Comparison of ENCODE assay signal across 10 cellular contexts in the genomic region with DNA sequence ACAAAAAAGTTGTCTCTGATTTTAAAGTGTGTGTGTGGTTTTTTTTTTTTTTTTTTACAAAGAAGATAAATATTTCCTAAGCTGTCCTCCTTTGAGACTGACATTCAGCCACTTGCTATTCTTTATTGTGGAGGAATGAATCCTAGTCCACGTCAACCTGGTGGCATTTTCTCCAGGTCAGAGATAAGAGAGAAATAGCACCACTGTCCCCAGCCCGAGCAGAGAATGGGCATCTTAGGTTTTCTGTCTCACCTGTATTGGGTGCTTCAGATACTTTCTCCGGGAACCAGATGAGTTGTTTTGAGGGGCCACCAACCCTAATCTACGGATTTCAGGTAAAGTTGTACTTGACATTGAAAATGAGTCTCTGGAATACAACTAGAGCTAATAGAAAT. TPM values are rescaled to one million over a fixed set of nuclear protein-coding genes. Genes with fewer than 3 reads are reported as not detected.
DNase-seq lines count a peak whose midpoint lies in the region; ATAC-seq and TF ChIP-seq lines count a peak whose summit lies in the region.
"Had no signal": no experiment of that assay in that cellular context is flagged by ENCODE, and none has a peak within 500 bp of the region (broad histone marks: within the 10 kb centered on the region; RNA-seq: fewer than 3 reads in every experiment).

No MANE protein-coding gene starts in this region.

- H3K36me3 ChIP-seq in left ventricle myocardium inferior: no peaks in the 10 kb centered on the region

- intact Hi-C loops in left ventricle myocardium inferior (cut with micrococcal nuclease): no loop called here
- intact Hi-C loops in Right ventricle myocardium inferior (cut with DNase I): no loop called here
- intact Hi-C loops in lower leg skin (cut with DNase I; ENCODE audit: low total_unique reads): no loop called here

- peaks cover 4% of the 10 kb centered on the region for H3K36me3 Mint-ChIP-seq in type B pancreatic cell

- ATAC-seq in Right ventricle myocardium inferior (no peak), GM21825 (IDR thresholded peaks at IDR 0.05; ENCODE audit: unreplicated experiment) (no peak), GM18502 (IDR thresholded peaks at IDR 0.05; ENCODE audit: poor library complexity, unreplicated experiment) (no peak), omental fat pad (ENCODE audit: low FRiP score) (no peak)

- H3K27me3 Mint-ChIP-seq in type B pancreatic cell: peaks cover 58% of the 10 kb centered on the region

- peaks cover 32% of the 10 kb centered on the region for H3K27me3 ChIP-seq in left ventricle myocardium inferior (ENCODE audit: low read depth)

- DNase-seq in left ventricle myocardium inferior (no peak), Right ventricle myocardium inferior (ENCODE audit: missing footprints) (no peak), cardiac fibroblast (ENCODE audit: low read depth in 2 of 2) (no peak), lower leg skin (ENCODE audit: low spot score in 2 of 2) (no peak), type B pancreatic cell (ENCODE audit: extremely low spot score, unreplicated experiment) (no peak), omental fat pad (ENCODE audit: low spot score) (no peak)
- DNase-seq: erythroblast had no signal

- no peaks in the 10 kb centered on the region for H3K9me3 Mint-ChIP-seq in type B pancreatic cell

- H3K27ac Mint-ChIP-seq in type B pancreatic cell: peak overlapping the region; percentile 42

- H3K9me3 ChIP-seq in left ventricle myocardium inferior (replicated peaks): no peaks in the 10 kb centered on the region

- 34 to 38% methylated on average over 4 of the region's 4 CpGs for WGBS in lower leg skin, 2 donors

- H3K4me1 Mint-ChIP-seq in type B pancreatic cell (ENCODE audit: unreplicated experiment): peaks cover 8% of the 10 kb centered on the region

- peak overlapping the region; percentile 87 for H3K4me3 Mint-ChIP-seq in type B pancreatic cell

- H3K4me3 ChIP-seq in left ventricle myocardium inferior (peak overlapping the region; percentile 75), cardiac fibroblast (replicated peaks in 1 of 2; ENCODE audit: low read depth in 2 of 2, low read length in 2 of 2) (peak overlapping the region; percentile 81 to 87), lower leg skin (ENCODE audit: low read depth, poor library complexity, severe bottlenecking) (peak overlapping the region; percentile 64)
- H3K4me3 ChIP-seq: GM12878 had no signal

- TF ChIP-seq CTCF in left ventricle myocardium inferior (IDR thresholded peaks at IDR 0.05; ENCODE audit: borderline replicate concordance) (no peak), cardiac fibroblast (IDR thresholded peaks at IDR 0.05; ENCODE audit: low read depth, low read length) (no peak), lower leg skin (IDR thresholded peaks at IDR 0.05) (no peak), type B pancreatic cell (conservative IDR thresholded peaks at IDR 0.05) (no peak), omental fat pad (IDR thresholded peaks at IDR 0.05) (no peak)

- no peak for TF ChIP-seq POLR2A in lower leg skin (IDR thresholded peaks at IDR 0.05)

- H3K4me1 ChIP-seq in left ventricle myocardium inferior: peaks cover 32% of the 10 kb centered on the region

- H3K27ac ChIP-seq in left ventricle myocardium inferior (replicated peaks): no peak overlapping the region

RNA-seq across cellular contexts. Expression of a gene that starts 1.4 kb away (rescaled TPM):
- total RNA-seq in left ventricle myocardium inferior: 0.80 TPM
- total RNA-seq in Right ventricle myocardium inferior: 0.78 TPM
- total RNA-seq in lower leg skin: 10 to 100 TPM; 28.6 to 36.7 (median 34.1) TPM
- total RNA-seq in type B pancreatic cell (ENCODE audit: low replicate concordance): 8.0 and 9.5 TPM in 2 replicates
- 1 to 10 TPM; 1.1 to 6.8 (median 1.8) TPM for total RNA-seq in omental fat pad
